In the genomic region with DNA sequence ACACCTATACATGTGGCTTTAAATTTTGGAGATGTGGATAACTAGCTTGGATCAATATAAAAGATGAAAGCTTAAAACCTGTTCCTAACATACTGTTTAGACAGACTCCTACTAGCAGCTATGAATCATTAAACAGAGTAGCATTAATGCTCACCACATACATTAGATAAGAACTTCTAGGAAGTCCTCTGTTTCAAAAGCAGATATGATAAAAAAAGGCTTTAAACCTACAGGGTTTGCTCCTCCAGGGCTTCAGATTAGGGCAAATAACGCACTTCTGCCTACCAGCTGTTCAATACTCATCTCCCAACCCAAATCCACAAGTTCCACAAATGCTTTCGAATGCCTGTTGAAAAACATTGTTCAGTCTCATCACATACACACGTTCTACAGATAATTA, we compare ENCODE assay signal across 1 cellular context.
TF ChIP-seq lines count a peak whose summit lies in the region.

No MANE protein-coding gene starts in this region.

TF ChIP-seq in SK-N-SH, 30 proteins besides CTCF, POLR2A, EP300 and RAD21 (continued from another document):
- TF ChIP-seq, protein P1, sequence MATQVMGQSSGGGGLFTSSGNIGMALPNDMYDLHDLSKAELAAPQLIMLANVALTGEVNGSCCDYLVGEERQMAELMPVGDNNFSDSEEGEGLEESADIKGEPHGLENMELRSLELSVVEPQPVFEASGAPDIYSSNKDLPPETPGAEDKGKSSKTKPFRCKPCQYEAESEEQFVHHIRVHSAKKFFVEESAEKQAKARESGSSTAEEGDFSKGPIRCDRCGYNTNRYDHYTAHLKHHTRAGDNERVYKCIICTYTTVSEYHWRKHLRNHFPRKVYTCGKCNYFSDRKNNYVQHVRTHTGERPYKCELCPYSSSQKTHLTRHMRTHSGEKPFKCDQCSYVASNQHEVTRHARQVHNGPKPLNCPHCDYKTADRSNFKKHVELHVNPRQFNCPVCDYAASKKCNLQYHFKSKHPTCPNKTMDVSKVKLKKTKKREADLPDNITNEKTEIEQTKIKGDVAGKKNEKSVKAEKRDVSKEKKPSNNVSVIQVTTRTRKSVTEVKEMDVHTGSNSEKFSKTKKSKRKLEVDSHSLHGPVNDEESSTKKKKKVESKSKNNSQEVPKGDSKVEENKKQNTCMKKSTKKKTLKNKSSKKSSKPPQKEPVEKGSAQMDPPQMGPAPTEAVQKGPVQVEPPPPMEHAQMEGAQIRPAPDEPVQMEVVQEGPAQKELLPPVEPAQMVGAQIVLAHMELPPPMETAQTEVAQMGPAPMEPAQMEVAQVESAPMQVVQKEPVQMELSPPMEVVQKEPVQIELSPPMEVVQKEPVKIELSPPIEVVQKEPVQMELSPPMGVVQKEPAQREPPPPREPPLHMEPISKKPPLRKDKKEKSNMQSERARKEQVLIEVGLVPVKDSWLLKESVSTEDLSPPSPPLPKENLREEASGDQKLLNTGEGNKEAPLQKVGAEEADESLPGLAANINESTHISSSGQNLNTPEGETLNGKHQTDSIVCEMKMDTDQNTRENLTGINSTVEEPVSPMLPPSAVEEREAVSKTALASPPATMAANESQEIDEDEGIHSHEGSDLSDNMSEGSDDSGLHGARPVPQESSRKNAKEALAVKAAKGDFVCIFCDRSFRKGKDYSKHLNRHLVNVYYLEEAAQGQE (IDR thresholded peaks at IDR 0.05; ENCODE audit: low read depth, low read length), result no peak
- TF ChIP-seq, protein P2, sequence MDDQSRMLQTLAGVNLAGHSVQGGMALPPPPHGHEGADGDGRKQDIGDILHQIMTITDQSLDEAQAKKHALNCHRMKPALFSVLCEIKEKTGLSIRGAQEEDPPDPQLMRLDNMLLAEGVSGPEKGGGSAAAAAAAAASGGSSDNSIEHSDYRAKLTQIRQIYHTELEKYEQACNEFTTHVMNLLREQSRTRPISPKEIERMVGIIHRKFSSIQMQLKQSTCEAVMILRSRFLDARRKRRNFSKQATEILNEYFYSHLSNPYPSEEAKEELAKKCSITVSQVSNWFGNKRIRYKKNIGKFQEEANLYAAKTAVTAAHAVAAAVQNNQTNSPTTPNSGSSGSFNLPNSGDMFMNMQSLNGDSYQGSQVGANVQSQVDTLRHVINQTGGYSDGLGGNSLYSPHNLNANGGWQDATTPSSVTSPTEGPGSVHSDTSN (IDR thresholded peaks at IDR 0.05), result no peak
- TF ChIP-seq SMC3 (IDR thresholded peaks at IDR 0.05; ENCODE audit: low read depth, low read length), result no peak
